In genomic region chr15:73141216-73141900, GRCh38 we compare ENCODE assay signal across 17 cellular contexts.
DNase-seq lines count a peak whose midpoint lies in the region; ATAC-seq and TF ChIP-seq lines count a peak whose summit lies in the region.
"Had no signal": no experiment of that assay in that cellular context is flagged by ENCODE, and none has a peak within 500 bp of the region (broad histone marks: within the 10 kb centered on the region; RNA-seq: fewer than 3 reads in every experiment).

No MANE protein-coding gene starts in this region.

- peak overlapping the region; percentile 25 for H3K27ac Mint-ChIP-seq in activated CD8-positive, alpha-beta memory T cell treated with anti-CD3 and anti-CD28 coated beads, Interleukin-2, amount 10 ng/mL, durations not matched to agents 7 days and 5 days
- peak overlapping the region; percentile 85 for H3K27ac Mint-ChIP-seq in activated naive CD8-positive, alpha-beta T cell treated with anti-CD3 and anti-CD28 coated beads, Interleukin-2, amount 50 U/mL, for 24 hours
- H3K27ac Mint-ChIP-seq in nephron: peak overlapping the region; percentile 36 to 73 (median 42)
- H3K27ac Mint-ChIP-seq in glutamatergic neuron (ENCODE audit: unreplicated experiment): no peak overlapping the region
- H3K27ac Mint-ChIP-seq: type B pancreatic cell had no signal

- POLR2A ChIA-PET in SK-N-SH (lab: Yijun Ruan, JAX): no interaction called here

- peaks cover 22% of the 10 kb centered on the region for H3K36me3 Mint-ChIP-seq in activated CD8-positive, alpha-beta memory T cell treated with anti-CD3 and anti-CD28 coated beads, Interleukin-2, amount 10 ng/mL, durations not matched to agents 7 days and 5 days
- H3K36me3 Mint-ChIP-seq in activated naive CD8-positive, alpha-beta T cell treated with anti-CD3 and anti-CD28 coated beads, Interleukin-2, amount 50 U/mL, for 24 hours (ENCODE audit: low read depth): peaks cover 5% of the 10 kb centered on the region
- peaks cover 47% of the 10 kb centered on the region for H3K36me3 Mint-ChIP-seq in nephron (ENCODE audit: low read depth)
- H3K36me3 Mint-ChIP-seq in glutamatergic neuron (ENCODE audit: unreplicated experiment): peaks cover 5% of the 10 kb centered on the region

- 79% methylated on average over 3 of the region's 3 CpGs for WGBS in SK-N-SH (ENCODE audit: low lambda C conversion rate)

- no peak overlapping the region for H3K9ac ChIP-seq in SK-N-SH

- CTCF ChIA-PET in activated CD8-positive, alpha-beta memory T cell treated with anti-CD3 and anti-CD28 coated beads, Interleukin-2, amount 10 ng/mL, durations not matched to agents 7 days and 5 days (lab: Charles Lee): interaction anchor here (1.3 kb wide), 1 partner anchor 13 kb away, joined by 4 read pairs; no protein-coding TSS in a partner anchor
- CTCF ChIA-PET in SK-N-SH (lab: Yijun Ruan, JAX): interaction anchor here (0.7 to 0.8 kb wide), 2 partner anchors 15 to 96 kb away, joined by 3 to 4 read pairs; no protein-coding TSS in a partner anchor

- H3K79me2 ChIP-seq in SK-N-SH (ENCODE audit: insufficient read depth): no peaks in the 10 kb centered on the region

- no peak overlapping the region for H3K4me3 ChIP-seq in SK-N-SH (ENCODE audit: low read depth in 2 of 2, low read length in 1 of 2)
- H3K4me3 ChIP-seq: K562, right lobe of liver had no signal

- peak; percentile 33 for ATAC-seq in activated CD8-positive, alpha-beta memory T cell treated with anti-CD3 and anti-CD28 coated beads, Interleukin-2, amount 10 ng/mL, durations not matched to agents 7 days and 5 days
- no peak for ATAC-seq in activated naive CD8-positive, alpha-beta T cell treated with anti-CD3 and anti-CD28 coated beads, Interleukin-2, amount 50 U/mL, for 24 hours
- ATAC-seq: K562 had no signal

- H3K27me3 ChIP-seq in SK-N-SH (ENCODE audit: insufficient read depth): no peaks in the 10 kb centered on the region
- H3K27me3 ChIP-seq: right lobe of liver had no signal

- no peak for DNase-seq in activated CD8-positive, alpha-beta memory T cell treated with anti-CD3 and anti-CD28 coated beads, Interleukin-2, amount 10 ng/mL, durations not matched to agents 7 days and 5 days
- no peak for DNase-seq in activated CD8-positive, alpha-beta memory T cell treated with anti-CD3 and anti-CD28 coated beads, Interleukin-2, amount 50 U/mL, for 4 hours
- DNase-seq in SK-N-SH (peak; percentile 14), NCI-H774 (lab: John Stamatoyannopoulos, UW) (no peak), CD1c-positive myeloid dendritic cell (ENCODE audit: extremely low spot score) (no peak), glutamatergic neuron (no peak)
- no peak for DNase-seq in activated naive CD8-positive, alpha-beta T cell treated with anti-CD3 and anti-CD28 coated beads, Interleukin-2, amount 50 U/mL, for 24 hours
- DNase-seq: effector memory CD4-positive, alpha-beta T cell; head of caudate nucleus; NCI-H2029 treated with DMSO at 0.1 percent for 48 hours; NCI-H526; right lobe of liver; Right ventricle myocardium superior; stimulated activated naive CD4-positive, alpha-beta T cell treated with Interleukin-2 at 50 U/mL for 16 hours had no signal

- H3K4me1 Mint-ChIP-seq in activated CD8-positive, alpha-beta memory T cell treated with anti-CD3 and anti-CD28 coated beads, Interleukin-2, amount 10 ng/mL, durations not matched to agents 7 days and 5 days: peaks cover 29% of the 10 kb centered on the region
- peaks cover 37% of the 10 kb centered on the region for H3K4me1 Mint-ChIP-seq in activated naive CD8-positive, alpha-beta T cell treated with anti-CD3 and anti-CD28 coated beads, Interleukin-2, amount 50 U/mL, for 24 hours
- H3K4me1 Mint-ChIP-seq in nephron: peaks cover 14% of the 10 kb centered on the region
- H3K4me1 Mint-ChIP-seq in glutamatergic neuron (ENCODE audit: low read depth, unreplicated experiment): peaks cover 2% of the 10 kb centered on the region

- no peak overlapping the region for H2AFZ ChIP-seq in SK-N-SH (ENCODE audit: low read depth)

- no peaks in the 10 kb centered on the region for H4K20me1 ChIP-seq in SK-N-SH (ENCODE audit: insufficient read depth)

- H3K36me3 ChIP-seq in SK-N-SH (replicated peaks in 1 of 2; ENCODE audit: control insufficient read depth in 1 of 2, insufficient read depth in 2 of 2, low read length in 1 of 2): no peaks in the 10 kb centered on the region
- H3K36me3 ChIP-seq: right lobe of liver had no signal

- TF ChIP-seq EP300 in SK-N-SH (IDR thresholded peaks at IDR 0.05; ENCODE audit: borderline replicate concordance in 1 of 2, low read depth in 1 of 2, low read length in 1 of 2): peak in 1 of 2 experiments; percentile 27; a peak in 1 of 4 replicates

- no peaks in the 10 kb centered on the region for H3F3A ChIP-seq in SK-N-SH (replicated peaks; ENCODE audit: insufficient read depth)

- peaks cover 3% of the 10 kb centered on the region for H3K9me3 Mint-ChIP-seq in activated CD8-positive, alpha-beta memory T cell treated with anti-CD3 and anti-CD28 coated beads, Interleukin-2, amount 10 ng/mL, durations not matched to agents 7 days and 5 days (ENCODE audit: low read depth)
- peaks cover 4% of the 10 kb centered on the region for H3K9me3 Mint-ChIP-seq in activated naive CD8-positive, alpha-beta T cell treated with anti-CD3 and anti-CD28 coated beads, Interleukin-2, amount 50 U/mL, for 24 hours
- no peaks in the 10 kb centered on the region for H3K9me3 Mint-ChIP-seq in nephron
- H3K9me3 Mint-ChIP-seq in glutamatergic neuron (ENCODE audit: unreplicated experiment): peaks cover 2% of the 10 kb centered on the region
- H3K9me3 Mint-ChIP-seq: type B pancreatic cell had no signal

- no peak for TF ChIP-seq CTCF in SK-N-SH (IDR thresholded peaks at IDR 0.05)
- no peak for TF ChIP-seq CTCF in nephron (IDR thresholded peaks at IDR 0.05; ENCODE audit: unreplicated experiment in 3 of 3)
- no peak for TF ChIP-seq CTCF in glutamatergic neuron (IDR thresholded peaks at IDR 0.05; ENCODE audit: partially characterized antibody, unreplicated experiment)

- H3K4me1 ChIP-seq in SK-N-SH (ENCODE audit: control insufficient read depth in 1 of 2, insufficient read depth in 2 of 2, low read depth in 1 of 2, low read length in 1 of 2): peaks cover 11 to 19% of the 10 kb centered on the region in 2 experiments; a peak in 3 of 4 replicates

- no peak overlapping the region for H3K4me3 Mint-ChIP-seq in activated CD8-positive, alpha-beta memory T cell treated with anti-CD3 and anti-CD28 coated beads, Interleukin-2, amount 10 ng/mL, durations not matched to agents 7 days and 5 days
- no peak overlapping the region for H3K4me3 Mint-ChIP-seq in activated naive CD8-positive, alpha-beta T cell treated with anti-CD3 and anti-CD28 coated beads, Interleukin-2, amount 50 U/mL, for 24 hours
- H3K4me3 Mint-ChIP-seq in nephron: no peak overlapping the region
- H3K4me3 Mint-ChIP-seq in glutamatergic neuron (ENCODE audit: unreplicated experiment): no peak overlapping the region
- H3K4me3 Mint-ChIP-seq: type B pancreatic cell had no signal

- H3K9me2 ChIP-seq in SK-N-SH: no peaks in the 10 kb centered on the region

- no peak overlapping the region for H3K4me2 ChIP-seq in SK-N-SH

- H3K9me3 ChIP-seq in SK-N-SH: no peaks in the 10 kb centered on the region
- H3K9me3 ChIP-seq: right lobe of liver had no signal

- TF ChIP-seq RAD21 in SK-N-SH (IDR thresholded peaks at IDR 0.05; ENCODE audit: low read length): no peak

- H3K27ac ChIP-seq in SK-N-SH (ENCODE audit: low read depth in 2 of 2, low read length in 1 of 2): peak overlapping the region in 1 of 2 experiments; percentile 95; a peak in 2 of 4 replicates
- H3K27ac ChIP-seq: right lobe of liver had no signal

- no peaks in the 10 kb centered on the region for H3K27me3 Mint-ChIP-seq in activated CD8-positive, alpha-beta memory T cell treated with anti-CD3 and anti-CD28 coated beads, Interleukin-2, amount 10 ng/mL, durations not matched to agents 7 days and 5 days
- peaks cover 5% of the 10 kb centered on the region for H3K27me3 Mint-ChIP-seq in activated naive CD8-positive, alpha-beta T cell treated with anti-CD3 and anti-CD28 coated beads, Interleukin-2, amount 50 U/mL, for 24 hours
- no peaks in the 10 kb centered on the region for H3K27me3 Mint-ChIP-seq in nephron (ENCODE audit: low read depth)
- H3K27me3 Mint-ChIP-seq in glutamatergic neuron (ENCODE audit: unreplicated experiment): no peaks in the 10 kb centered on the region
- H3K27me3 Mint-ChIP-seq: type B pancreatic cell had no signal

TF ChIP-seq in SK-N-SH, 30 proteins besides CTCF, POLR2A, EP300 and RAD21:
- TF ChIP-seq EZH2phosphoT487 (IDR thresholded peaks at IDR 0.05; ENCODE audit: borderline replicate concordance, low read depth) (no peak), GATA2 (CRISPR knock-in tag; IDR thresholded peaks at IDR 0.05) (no peak; the same call in 1 of the 2 replicates), MXI1 (IDR thresholded peaks at IDR 0.05; ENCODE audit: low read depth, low read length) (no peak), IRF3 (IDR thresholded peaks at IDR 0.05; ENCODE audit: low read depth, low read length) (no peak), FOSL2 (IDR thresholded peaks at IDR 0.05; ENCODE audit: borderline replicate concordance, low read depth) (no peak), USF1 (IDR thresholded peaks at IDR 0.05; ENCODE audit: borderline replicate concordance, low read depth) (no peak), USF2 (IDR thresholded peaks at IDR 0.05; ENCODE audit: borderline replicate concordance, low read depth, low read length) (no peak)
